Comparison of ENCODE assay signal across 1 cellular context in genomic region chr2:238167344-238167715, GRCh38.
TF ChIP-seq lines count a peak whose summit lies in the region.

No MANE protein-coding gene starts in this region.

TF ChIP-seq in A549, 52 proteins besides CTCF, POLR2A, EP300 and RAD21:
- no peak for TF ChIP-seq ZNF302 (CRISPR knock-in tag; IDR thresholded peaks at IDR 0.05)
- no peak for TF ChIP-seq HDAC2 (IDR thresholded peaks at IDR 0.05)
- no peak for TF ChIP-seq PHF8 (IDR thresholded peaks at IDR 0.05; ENCODE audit: borderline replicate concordance, low read depth)
- no peak for TF ChIP-seq RARB (CRISPR knock-in tag; IDR thresholded peaks at IDR 0.05)
- TF ChIP-seq BCL3 (IDR thresholded peaks at IDR 0.05): no peak
- TF ChIP-seq MAFK (IDR thresholded peaks at IDR 0.05; ENCODE audit: partially characterized antibody): no peak
- no peak for TF ChIP-seq SMC3 (IDR thresholded peaks at IDR 0.05)
- TF ChIP-seq JUNB (IDR thresholded peaks at IDR 0.05): no peak
- no peak for TF ChIP-seq KDM5A (IDR thresholded peaks at IDR 0.05)
- TF ChIP-seq PBX3 (IDR thresholded peaks at IDR 0.05): no peak
